Comparison of ENCODE assay signal across 1 cellular context in the genomic region with DNA sequence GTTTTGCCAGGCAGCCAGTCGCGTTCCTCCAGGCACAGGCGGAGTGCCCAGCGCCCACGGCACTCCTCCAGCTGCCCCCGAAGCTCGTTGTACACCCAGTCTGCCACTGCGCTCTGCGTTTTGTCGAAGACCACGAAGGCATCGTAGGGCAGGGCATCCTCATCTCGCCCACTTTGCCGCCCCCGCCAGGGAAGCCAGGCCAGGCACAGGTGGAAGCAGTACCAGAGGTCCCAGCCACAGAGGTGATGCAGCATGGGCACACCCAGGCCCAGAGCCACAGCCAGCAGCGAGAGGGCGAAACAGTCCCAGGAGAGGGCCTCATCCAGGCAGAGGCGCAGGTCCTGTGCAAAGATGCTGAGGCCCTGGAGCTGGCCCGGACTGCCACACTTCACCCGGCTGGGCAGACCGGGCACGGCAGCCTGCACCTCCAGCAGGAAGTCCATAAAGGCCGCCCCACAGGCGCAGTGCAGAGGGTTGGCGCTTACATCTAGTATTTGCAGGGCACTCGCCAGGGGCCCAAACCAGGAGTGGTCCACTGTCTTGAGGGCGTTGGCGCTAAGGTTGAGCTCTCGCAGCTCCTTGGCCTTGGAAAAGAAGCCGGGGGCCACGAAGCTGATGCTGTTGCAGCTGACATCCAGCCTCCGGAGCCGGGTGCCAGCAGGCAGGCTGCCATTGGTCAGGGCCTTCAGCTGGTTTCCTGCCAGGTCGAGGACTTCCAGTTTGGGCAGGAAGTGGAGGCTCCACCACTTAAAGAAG.
TF ChIP-seq lines count a peak whose summit lies in the region.

No MANE protein-coding gene starts in this region.

TF ChIP-seq in GM23338, 12 proteins besides CTCF, POLR2A, EP300 and RAD21:
- TF ChIP-seq, protein P1, sequence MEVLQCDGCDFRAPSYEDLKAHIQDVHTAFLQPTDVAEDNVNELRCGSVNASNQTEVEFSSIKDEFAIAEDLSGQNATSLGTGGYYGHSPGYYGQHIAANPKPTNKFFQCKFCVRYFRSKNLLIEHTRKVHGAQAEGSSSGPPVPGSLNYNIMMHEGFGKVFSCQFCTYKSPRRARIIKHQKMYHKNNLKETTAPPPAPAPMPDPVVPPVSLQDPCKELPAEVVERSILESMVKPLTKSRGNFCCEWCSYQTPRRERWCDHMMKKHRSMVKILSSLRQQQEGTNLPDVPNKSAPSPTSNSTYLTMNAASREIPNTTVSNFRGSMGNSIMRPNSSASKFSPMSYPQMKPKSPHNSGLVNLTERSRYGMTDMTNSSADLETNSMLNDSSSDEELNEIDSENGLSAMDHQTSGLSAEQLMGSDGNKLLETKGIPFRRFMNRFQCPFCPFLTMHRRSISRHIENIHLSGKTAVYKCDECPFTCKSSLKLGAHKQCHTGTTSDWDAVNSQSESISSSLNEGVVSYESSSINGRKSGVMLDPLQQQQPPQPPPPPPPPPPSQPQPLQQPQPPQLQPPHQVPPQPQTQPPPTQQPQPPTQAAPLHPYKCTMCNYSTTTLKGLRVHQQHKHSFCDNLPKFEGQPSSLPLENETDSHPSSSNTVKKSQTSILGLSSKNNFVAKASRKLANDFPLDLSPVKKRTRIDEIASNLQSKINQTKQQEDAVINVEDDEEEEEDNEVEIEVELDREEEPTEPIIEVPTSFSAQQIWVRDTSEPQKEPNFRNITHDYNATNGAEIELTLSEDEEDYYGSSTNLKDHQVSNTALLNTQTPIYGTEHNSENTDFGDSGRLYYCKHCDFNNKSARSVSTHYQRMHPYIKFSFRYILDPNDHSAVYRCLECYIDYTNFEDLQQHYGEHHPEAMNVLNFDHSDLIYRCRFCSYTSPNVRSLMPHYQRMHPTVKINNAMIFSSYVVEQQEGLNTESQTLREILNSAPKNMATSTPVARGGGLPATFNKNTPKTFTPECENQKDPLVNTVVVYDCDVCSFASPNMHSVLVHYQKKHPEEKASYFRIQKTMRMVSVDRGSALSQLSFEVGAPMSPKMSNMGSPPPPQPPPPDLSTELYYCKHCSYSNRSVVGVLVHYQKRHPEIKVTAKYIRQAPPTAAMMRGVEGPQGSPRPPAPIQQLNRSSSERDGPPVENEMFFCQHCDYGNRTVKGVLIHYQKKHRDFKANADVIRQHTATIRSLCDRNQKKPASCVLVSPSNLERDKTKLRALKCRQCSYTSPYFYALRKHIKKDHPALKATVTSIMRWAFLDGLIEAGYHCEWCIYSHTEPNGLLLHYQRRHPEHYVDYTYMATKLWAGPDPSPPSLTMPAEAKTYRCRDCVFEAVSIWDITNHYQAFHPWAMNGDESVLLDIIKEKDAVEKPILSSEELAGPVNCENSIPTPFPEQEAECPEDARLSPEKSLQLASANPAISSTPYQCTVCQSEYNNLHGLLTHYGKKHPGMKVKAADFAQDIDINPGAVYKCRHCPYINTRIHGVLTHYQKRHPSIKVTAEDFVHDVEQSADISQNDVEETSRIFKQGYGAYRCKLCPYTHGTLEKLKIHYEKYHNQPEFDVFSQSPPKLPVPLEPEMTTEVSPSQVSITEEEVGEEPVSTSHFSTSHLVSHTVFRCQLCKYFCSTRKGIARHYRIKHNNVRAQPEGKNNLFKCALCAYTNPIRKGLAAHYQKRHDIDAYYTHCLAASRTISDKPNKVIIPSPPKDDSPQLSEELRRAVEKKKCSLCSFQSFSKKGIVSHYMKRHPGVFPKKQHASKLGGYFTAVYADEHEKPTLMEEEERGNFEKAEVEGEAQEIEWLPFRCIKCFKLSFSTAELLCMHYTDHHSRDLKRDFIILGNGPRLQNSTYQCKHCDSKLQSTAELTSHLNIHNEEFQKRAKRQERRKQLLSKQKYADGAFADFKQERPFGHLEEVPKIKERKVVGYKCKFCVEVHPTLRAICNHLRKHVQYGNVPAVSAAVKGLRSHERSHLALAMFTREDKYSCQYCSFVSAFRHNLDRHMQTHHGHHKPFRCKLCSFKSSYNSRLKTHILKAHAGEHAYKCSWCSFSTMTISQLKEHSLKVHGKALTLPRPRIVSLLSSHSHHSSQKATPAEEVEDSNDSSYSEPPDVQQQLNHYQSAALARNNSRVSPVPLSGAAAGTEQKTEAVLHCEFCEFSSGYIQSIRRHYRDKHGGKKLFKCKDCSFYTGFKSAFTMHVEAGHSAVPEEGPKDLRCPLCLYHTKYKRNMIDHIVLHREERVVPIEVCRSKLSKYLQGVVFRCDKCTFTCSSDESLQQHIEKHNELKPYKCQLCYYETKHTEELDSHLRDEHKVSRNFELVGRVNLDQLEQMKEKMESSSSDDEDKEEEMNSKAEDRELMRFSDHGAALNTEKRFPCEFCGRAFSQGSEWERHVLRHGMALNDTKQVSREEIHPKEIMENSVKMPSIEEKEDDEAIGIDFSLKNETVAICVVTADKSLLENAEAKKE (CRISPR knock-in tag; IDR thresholded peaks at IDR 0.05) = no peak
- no peak for TF ChIP-seq STAT1 (IDR thresholded peaks at IDR 0.05; ENCODE audit: unreplicated experiment)
- TF ChIP-seq EZH2phosphoT487 (IDR thresholded peaks at IDR 0.05; ENCODE audit: unreplicated experiment) = no peak
- TF ChIP-seq NANOG (IDR thresholded peaks at IDR 0.05; ENCODE audit: borderline replicate concordance) = no peak
TF ChIP-seq in GM23338: peak in this region for 0.
